ENCODE assay signal across 7 cellular contexts in the genomic region with DNA sequence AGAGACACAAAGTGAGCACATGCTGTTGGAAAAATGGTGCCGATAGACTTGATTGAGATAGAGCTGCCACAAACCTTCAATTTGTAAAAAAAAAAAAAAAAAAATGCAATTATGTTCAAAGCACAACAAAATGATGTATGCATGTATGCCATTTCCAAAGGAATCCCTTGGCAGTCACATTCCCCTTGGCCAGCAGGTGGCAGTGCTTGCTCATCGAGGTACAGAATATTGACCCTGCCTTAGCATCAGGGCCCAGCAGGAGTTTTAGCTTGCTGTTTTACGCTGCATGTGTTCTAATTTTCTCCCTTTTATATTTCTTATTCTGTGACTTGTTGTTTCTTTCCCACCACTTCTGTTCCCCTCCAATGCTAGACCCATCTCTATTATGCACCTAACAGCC. TPM values are rescaled to one million over a fixed set of nuclear protein-coding genes. Genes with fewer than 3 reads are reported as not detected.
DNase-seq lines count a peak whose midpoint lies in the region; ATAC-seq, FAIRE-seq and TF ChIP-seq lines count a peak whose summit lies in the region.

No MANE protein-coding gene starts in this region.

- no peak overlapping the region for H3K4me3 ChIP-seq in breast epithelium

- H3K4me1 ChIP-seq in breast epithelium: no peaks in the 10 kb centered on the region

- H3K27me3 ChIP-seq in breast epithelium: peaks cover 0 to 12% of the 10 kb centered on the region in 2 donors

- H3K27ac ChIP-seq in VCaP (no peak overlapping the region), breast epithelium (no peak overlapping the region)

- FAIRE-seq in islet of Langerhans (lab: Jason Lieb, UNC): peak; percentile 98

- H3K36me3 ChIP-seq in breast epithelium: no peaks in the 10 kb centered on the region

- TF ChIP-seq POLR2A in breast epithelium (IDR thresholded peaks at IDR 0.05): no peak

- H3K9me3 ChIP-seq in breast epithelium: no peaks in the 10 kb centered on the region

- DNase-seq in NCI-H2107 (lab: John Stamatoyannopoulos, UW) (peak; percentile 23), breast epithelium (ENCODE audit: low spot score in 2 of 2) (peak; percentile 47 to 60)
- DNase-seq in stimulated activated CD4-positive, alpha-beta T cell treated with anti-CD3 and anti-CD28 coated beads, Interleukin-1b, Interleukin-23, amount 100 ng/mL, for 4 hours (ENCODE audit: low read depth in 2 of 2): peak; percentile 61 to 67

- ATAC-seq in GM18502 (IDR thresholded peaks at IDR 0.05; ENCODE audit: poor library complexity, unreplicated experiment) (peak; percentile 56), HG02938 (IDR thresholded peaks at IDR 0.05; ENCODE audit: unreplicated experiment) (peak; percentile 58)

- TF ChIP-seq CTCF in VCaP (conservative IDR thresholded peaks at IDR 0.05): peak; percentile 84
- peak; percentile 46 to 78 (median 62) for TF ChIP-seq CTCF in breast epithelium (IDR thresholded peaks at IDR 0.05)

- intact Hi-C loops in breast epithelium (cut with DNase I; ENCODE audit: low total_unique reads): no loop called here

RNA-seq across cellular contexts. Expression of gene CYBB, which starts 34.5 kb away (rescaled TPM):
- 10 to 100 TPM; 13.1 to 25.5 (median 23.5) TPM for total RNA-seq in breast epithelium

RNA-seq across cellular contexts. Expression of gene XK, which starts 59.8 kb away (rescaled TPM):
- total RNA-seq in breast epithelium: under 1 TPM; under 0.01 to 0.88 (median 0.66) TPM
